Comparison of ENCODE assay signal across 8 cellular contexts in the genomic region with DNA sequence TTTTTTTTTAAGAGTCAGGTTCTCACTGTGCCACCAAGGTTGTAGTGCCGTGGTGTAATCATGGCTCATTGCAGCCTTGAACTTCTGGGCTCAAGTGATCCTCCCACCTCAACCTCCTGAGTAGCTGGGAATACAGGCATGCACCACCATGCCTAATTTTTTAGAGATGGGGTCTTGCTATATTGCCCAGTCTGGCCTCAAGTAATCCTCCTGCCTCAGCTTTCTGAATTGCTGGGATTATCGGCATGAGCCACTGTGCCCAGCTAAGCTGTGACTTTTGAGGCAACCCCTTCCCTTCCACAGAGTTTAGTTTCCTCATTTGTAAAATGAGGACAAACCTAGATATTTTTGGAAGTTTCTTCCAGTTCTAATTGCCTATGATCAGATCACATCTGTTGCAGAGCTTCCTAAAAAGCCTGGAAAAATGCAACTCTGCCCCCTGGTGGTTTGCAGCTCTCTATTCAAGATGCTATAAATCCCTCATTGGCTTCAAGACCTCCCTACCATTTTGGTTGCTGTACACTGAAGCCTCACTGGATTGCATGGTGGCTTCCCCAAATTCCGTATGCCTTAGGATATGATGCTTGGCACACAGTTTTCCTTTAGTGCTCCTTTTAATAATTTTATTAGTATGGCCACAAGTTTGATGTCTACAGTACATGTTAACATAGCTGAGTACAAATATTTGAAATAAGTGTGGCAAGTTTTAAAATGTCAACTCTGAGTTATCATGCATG. TPM values are rescaled to one million over a fixed set of nuclear protein-coding genes. Genes with fewer than 3 reads are reported as not detected.
DNase-seq lines count a peak whose midpoint lies in the region; ATAC-seq and TF ChIP-seq lines count a peak whose summit lies in the region.

No MANE protein-coding gene starts in this region.

- no peak overlapping the region for H3K9ac ChIP-seq in NT2/D1 (ENCODE audit: insufficient read length, low read depth)

- TF ChIP-seq CTCF in CD14-positive monocyte (IDR thresholded peaks at IDR 0.05) (peak; percentile 84), HL-60 (IDR thresholded peaks at IDR 0.05; ENCODE audit: insufficient read depth, low read length) (peak; percentile 82), epithelial cell of proximal tubule (conservative IDR thresholded peaks at IDR 0.05; ENCODE audit: low read depth, low read length) (peak; percentile 89), natural killer cell (IDR thresholded peaks at IDR 0.05) (peak; percentile 68), stomach (IDR thresholded peaks at IDR 0.05) (peak in 5 of 7 experiments; percentile 50 to 77 (median 67))

- no peak overlapping the region for H3K4me3 Mint-ChIP-seq in CD14-positive monocyte
- no peak overlapping the region for H3K4me3 Mint-ChIP-seq in natural killer cell

- H3K4me1 ChIP-seq in NT2/D1 (ENCODE audit: insufficient read depth, insufficient read length) (no peaks in the 10 kb centered on the region), stomach (peaks cover 0 to 18% (median 3%) of the 10 kb centered on the region in 4 donors)

- peaks cover 76 to 89% of the 10 kb centered on the region in 2 donors for H3K36me3 Mint-ChIP-seq in CD14-positive monocyte
- peaks cover 22% of the 10 kb centered on the region for H3K36me3 Mint-ChIP-seq in natural killer cell

- H3K27me3 Mint-ChIP-seq in CD14-positive monocyte (ENCODE audit: low read depth in 3 of 3): peaks cover 0 to 2% (median 0%) of the 10 kb centered on the region in 3 donors
- H3K27me3 Mint-ChIP-seq in natural killer cell (ENCODE audit: low read depth in 2 of 2): no peaks in the 10 kb centered on the region

- H3K9me3 ChIP-seq in NT2/D1 (ENCODE audit: insufficient read depth, low read length): no peaks in the 10 kb centered on the region
- H3K9me3 ChIP-seq in stomach: no peaks in the 10 kb centered on the region

- H3K27ac Mint-ChIP-seq in CD14-positive monocyte: no peak overlapping the region
- no peak overlapping the region for H3K27ac Mint-ChIP-seq in natural killer cell

- H3K36me3 ChIP-seq in NT2/D1 (ENCODE audit: insufficient read depth, insufficient read length, low read length) (peaks cover 81% of the 10 kb centered on the region), stomach (peaks cover 45 to 100% (median 99%) of the 10 kb centered on the region in 4 donors)

- WGBS in stomach, 5 donors: 84 to 91% (median 87%) methylated on average over 3 of the region's 3 CpGs

- DNase-seq in CD14-positive monocyte (ENCODE audit: low spot score): peak; percentile 72
- peak; percentile 44 to 69 for DNase-seq in HL-60 (ENCODE audit: low read depth in 1 of 2, low spot score in 1 of 2)
- peak; percentile 85 for DNase-seq in NT2/D1 (ENCODE audit: low read depth, low spot score)
- DNase-seq in activated CD8-positive, alpha-beta memory T cell treated with anti-CD3 and anti-CD28 coated beads, Interleukin-2, amount 50 U/mL, for 48 hours: peak; percentile 76
- DNase-seq in epithelial cell of proximal tubule (ENCODE audit: low read depth): no peak
- peak; percentile 36 for DNase-seq in natural killer cell
- peak; percentile 80 for DNase-seq in stomach

- peak; percentile 53 to 64 (median 58) for ATAC-seq in natural killer cell
- ATAC-seq in GM21723 (IDR thresholded peaks at IDR 0.05; ENCODE audit: unreplicated experiment): no peak

- intact Hi-C loops in CD14-positive monocyte (cut with micrococcal nuclease): loop anchor here (5.0 to 10.0 kb wide), 4 partner anchors 118 to 420 kb away; partner anchors contain the start of gene SYT17 (in 1 of the 2)
- intact Hi-C loops in natural killer cell (cut with micrococcal nuclease): loop anchor here (1.0 to 2.0 kb wide), 2 partner anchors 18 to 416 kb away; no protein-coding TSS in a partner anchor
- intact Hi-C loops in stomach (cut with DNase I; ENCODE audit: low total_unique reads): no loop called here

- TF ChIP-seq POLR2A in stomach (IDR thresholded peaks at IDR 0.05): no peak

- TF ChIP-seq EP300 in stomach (IDR thresholded peaks at IDR 0.05): no peak

- no peaks in the 10 kb centered on the region for H3K27me3 ChIP-seq in HL-60 (ENCODE audit: insufficient read depth, poor library complexity, severe bottlenecking)
- H3K27me3 ChIP-seq in NT2/D1 (ENCODE audit: insufficient read depth, insufficient read length): no peaks in the 10 kb centered on the region
- H3K27me3 ChIP-seq in stomach: no peaks in the 10 kb centered on the region

- no peak overlapping the region for H3K27ac ChIP-seq in HL-60 (replicated peaks)
- H3K27ac ChIP-seq in stomach: no peak overlapping the region

- peaks cover 5% of the 10 kb centered on the region for H3K4me1 Mint-ChIP-seq in CD14-positive monocyte
- H3K4me1 Mint-ChIP-seq in natural killer cell: peaks cover 0 to 6% of the 10 kb centered on the region in 2 donors

- H3K9me3 Mint-ChIP-seq in CD14-positive monocyte (no peaks in the 10 kb centered on the region), natural killer cell (no peaks in the 10 kb centered on the region)

- H3K4me3 ChIP-seq in HL-60 (replicated peaks; ENCODE audit: insufficient read depth, low read length): no peak overlapping the region
- no peak overlapping the region for H3K4me3 ChIP-seq in NT2/D1 (ENCODE audit: insufficient read length, low read depth)
- H3K4me3 ChIP-seq in epithelial cell of proximal tubule (ENCODE audit: low read depth, low read length): no peak overlapping the region
- no peak overlapping the region for H3K4me3 ChIP-seq in stomach

RNA-seq across cellular contexts. Expression of gene GDE1, which starts 19.3 kb away (rescaled TPM):
- 10 to 100 TPM; 71.7 to 75.5 TPM for polyA plus RNA-seq in CD14-positive monocyte
- 86.7 and 87.0 TPM in 2 replicates for total RNA-seq in epithelial cell of proximal tubule
- total RNA-seq in natural killer cell: 10 to 100 TPM; 35.5 to 40.4 (median 35.9) TPM
- total RNA-seq in stomach: 10 to 100 TPM; 27.8 to 80.0 (median 37.9) TPM
- 10 to 100 TPM; 35.8 to 59.1 (median 41.7) TPM for polyA plus RNA-seq in stomach

RNA-seq across cellular contexts. Expression of gene CCP110, which starts 21.2 kb away (rescaled TPM):
- polyA plus RNA-seq in CD14-positive monocyte (1 to 10 TPM; 3.5 to 6.2 TPM), stomach (1 to 10 TPM; 4.2 to 5.8 (median 5.1) TPM)
- total RNA-seq in epithelial cell of proximal tubule (7.2 and 9.6 TPM in 2 replicates), natural killer cell (10 to 100 TPM; 14.1 to 18.0 (median 17.5) TPM), stomach (10 to 100 TPM in 3 of 5 donors, 1 to 10 TPM in 2; 2.3 to 67.7 (median 24.3) TPM)

RNA-seq across cellular contexts. Expression of gene VPS35L, which starts 52.9 kb away (rescaled TPM):
- polyA plus RNA-seq in CD14-positive monocyte: 10 to 100 TPM; 48.8 to 51.4 TPM
- total RNA-seq in epithelial cell of proximal tubule: 36.9 and 43.0 TPM in 2 replicates
- 10 to 100 TPM; 37.4 to 53.5 (median 44.4) TPM for total RNA-seq in natural killer cell
- total RNA-seq in stomach: 100 to 1,000 TPM in 1 of 5 donors, 10 to 100 TPM in 4; 15.2 to 205 (median 51.9) TPM
- polyA plus RNA-seq in stomach: 10 to 100 TPM; 16.0 to 25.8 (median 23.7) TPM
